Comparison of ENCODE assay signal across 21 cellular contexts in genomic region chr16:57385083-57385482, GRCh38. TPM values are rescaled to one million over a fixed set of nuclear protein-coding genes. Genes with fewer than 3 reads are reported as not detected.
A peak's percentile ranks its signal among the peaks of the same experiment; 100 is the strongest.
DNase-seq lines count a peak whose midpoint lies in the region; ATAC-seq and FAIRE-seq lines count a peak whose summit lies in the region.
"Had no signal": no experiment of that assay in that cellular context is flagged by ENCODE, and none has a peak within 500 bp of the region (broad histone marks: within the 10 kb centered on the region; RNA-seq: fewer than 3 reads in every experiment).

No MANE protein-coding gene starts in this region.

- intact Hi-C loops in dendritic cell treated with granulocyte-macrophage colony-stimulating factor and Interleukin-4, amounts not matched to agents 40 ng/mL and 50 ng/mL, for 4 days (cut with micrococcal nuclease): no loop called here

- peaks cover 9% of the 10 kb centered on the region for H3K27me3 Mint-ChIP-seq in activated naive CD8-positive, alpha-beta T cell treated with anti-CD3 and anti-CD28 coated beads, Interleukin-2, amount 50 U/mL, for 24 hours
- no peaks in the 10 kb centered on the region for H3K27me3 Mint-ChIP-seq in activated naive CD8-positive, alpha-beta T cell treated with anti-CD3 and anti-CD28 coated beads for 36 hours
- peaks cover 32% of the 10 kb centered on the region for H3K27me3 Mint-ChIP-seq in dendritic cell treated with granulocyte-macrophage colony-stimulating factor and Interleukin-4, amounts not matched to agents 40 ng/mL and 50 ng/mL, for 4 days

- H3K18ac ChIP-seq in trophoblast cell (ENCODE audit: low read length): no peak overlapping the region

- no peak overlapping the region for H3K4me3 ChIP-seq in BLaER1 treated with 17β-estradiol and CSF1 and Interleukin-3, amounts not matched to agents 10 nM and 100 nM
- H3K4me3 ChIP-seq in trophoblast cell (ENCODE audit: low read depth, low read length) (no peak overlapping the region), small intestine (ENCODE audit: low read depth in 1 of 2, low read length in 2 of 2) (no peak overlapping the region)
- H3K4me3 ChIP-seq: GM23248 had no signal

- H3K27ac Mint-ChIP-seq in activated naive CD8-positive, alpha-beta T cell treated with anti-CD3 and anti-CD28 coated beads, Interleukin-2, amount 50 U/mL, for 24 hours: no peak overlapping the region
- no peak overlapping the region for H3K27ac Mint-ChIP-seq in activated naive CD8-positive, alpha-beta T cell treated with anti-CD3 and anti-CD28 coated beads for 36 hours
- H3K27ac Mint-ChIP-seq in dendritic cell treated with granulocyte-macrophage colony-stimulating factor and Interleukin-4, amounts not matched to agents 40 ng/mL and 50 ng/mL, for 4 days: peak overlapping the region; percentile 31
- H3K27ac Mint-ChIP-seq: CD8-positive, alpha-beta T cell had no signal

- peak overlapping the region; percentile 63 for H2BK12ac ChIP-seq in trophoblast cell (ENCODE audit: low read length)

- peaks cover 14 to 25% (median 18%) of the 10 kb centered on the region in 11 experiments; a peak in 21 of 22 replicates for H3K27me3 ChIP-seq in BLaER1 treated with 17β-estradiol and CSF1 and Interleukin-3, amounts not matched to agents 10 nM and 100 nM
- H3K27me3 ChIP-seq in trophoblast cell (ENCODE audit: insufficient read depth, low read length) (no peaks in the 10 kb centered on the region), small intestine (ENCODE audit: control insufficient read depth in 2 of 2, insufficient read depth in 2 of 2, low read length in 2 of 2) (no peaks in the 10 kb centered on the region)

- H3K9me3 Mint-ChIP-seq in activated naive CD8-positive, alpha-beta T cell treated with anti-CD3 and anti-CD28 coated beads, Interleukin-2, amount 50 U/mL, for 24 hours: no peaks in the 10 kb centered on the region
- no peaks in the 10 kb centered on the region for H3K9me3 Mint-ChIP-seq in activated naive CD8-positive, alpha-beta T cell treated with anti-CD3 and anti-CD28 coated beads for 36 hours
- no peaks in the 10 kb centered on the region for H3K9me3 Mint-ChIP-seq in dendritic cell treated with granulocyte-macrophage colony-stimulating factor and Interleukin-4, amounts not matched to agents 40 ng/mL and 50 ng/mL, for 4 days
- H3K9me3 Mint-ChIP-seq: CD8-positive, alpha-beta T cell had no signal

- no peak overlapping the region for H2BK120ac ChIP-seq in trophoblast cell (ENCODE audit: insufficient read depth, low read length, poor library complexity)

- H3K36me3 ChIP-seq in BLaER1 treated with 17β-estradiol and CSF1 and Interleukin-3, amounts not matched to agents 10 nM and 100 nM: no peaks in the 10 kb centered on the region
- no peaks in the 10 kb centered on the region for H3K36me3 ChIP-seq in trophoblast cell (ENCODE audit: control insufficient read depth in 1 of 2, insufficient read depth in 2 of 2, low read length in 2 of 2)
- H3K36me3 ChIP-seq in small intestine (ENCODE audit: control insufficient read depth in 2 of 2, insufficient read depth in 2 of 2, low read length in 2 of 2): no peaks in the 10 kb centered on the region

- H3K4me3 Mint-ChIP-seq in activated naive CD8-positive, alpha-beta T cell treated with anti-CD3 and anti-CD28 coated beads, Interleukin-2, amount 50 U/mL, for 24 hours: no peak overlapping the region
- H3K4me3 Mint-ChIP-seq in activated naive CD8-positive, alpha-beta T cell treated with anti-CD3 and anti-CD28 coated beads for 36 hours: no peak overlapping the region
- H3K4me3 Mint-ChIP-seq in dendritic cell treated with granulocyte-macrophage colony-stimulating factor and Interleukin-4, amounts not matched to agents 40 ng/mL and 50 ng/mL, for 4 days: no peak overlapping the region
- H3K4me3 Mint-ChIP-seq: CD8-positive, alpha-beta T cell had no signal

- peak overlapping the region; percentile 64 to 96 (median 84) for H3K4me2 ChIP-seq in BLaER1 treated with 17β-estradiol and CSF1 and Interleukin-3, amounts not matched to agents 10 nM and 100 nM
- no peak overlapping the region for H3K4me2 ChIP-seq in trophoblast cell (ENCODE audit: low read length)

- H3K23ac ChIP-seq in trophoblast cell (ENCODE audit: low read length): no peak overlapping the region

- no peak overlapping the region for H4K8ac ChIP-seq in trophoblast cell (ENCODE audit: low read depth, low read length)

- H2BK5ac ChIP-seq in trophoblast cell (ENCODE audit: low read depth, low read length, poor library complexity): no peak overlapping the region

- H2AK5ac ChIP-seq in trophoblast cell (ENCODE audit: low read length): peak overlapping the region; percentile 42

- H3K4me1 Mint-ChIP-seq in activated naive CD8-positive, alpha-beta T cell treated with anti-CD3 and anti-CD28 coated beads, Interleukin-2, amount 50 U/mL, for 24 hours: peaks cover 35% of the 10 kb centered on the region
- H3K4me1 Mint-ChIP-seq in activated naive CD8-positive, alpha-beta T cell treated with anti-CD3 and anti-CD28 coated beads for 36 hours: peaks cover 15% of the 10 kb centered on the region
- H3K4me1 Mint-ChIP-seq in dendritic cell treated with granulocyte-macrophage colony-stimulating factor and Interleukin-4, amounts not matched to agents 40 ng/mL and 50 ng/mL, for 4 days (ENCODE audit: low read depth): peaks cover 46% of the 10 kb centered on the region

- peaks cover 18% of the 10 kb centered on the region for H3K79me1 ChIP-seq in trophoblast cell (ENCODE audit: low read length)

- no peaks in the 10 kb centered on the region for H3K9me3 ChIP-seq in BLaER1 treated with 17β-estradiol and CSF1 and Interleukin-3, amounts not matched to agents 10 nM and 100 nM (replicated peaks in 1 of 11)
- H3K9me3 ChIP-seq in trophoblast cell (ENCODE audit: insufficient read depth, low read depth, low read length): no peaks in the 10 kb centered on the region
- no peaks in the 10 kb centered on the region for H3K9me3 ChIP-seq in small intestine (ENCODE audit: control insufficient read depth, low read depth)

- no peak for FAIRE-seq in small intestine (lab: Jason Lieb, UNC)
- FAIRE-seq: D721Med, H54, HTR-8/SVneo had no signal

- no peaks in the 10 kb centered on the region for H3K36me3 Mint-ChIP-seq in activated naive CD8-positive, alpha-beta T cell treated with anti-CD3 and anti-CD28 coated beads, Interleukin-2, amount 50 U/mL, for 24 hours (ENCODE audit: low read depth)
- H3K36me3 Mint-ChIP-seq in activated naive CD8-positive, alpha-beta T cell treated with anti-CD3 and anti-CD28 coated beads for 36 hours: no peaks in the 10 kb centered on the region
- no peaks in the 10 kb centered on the region for H3K36me3 Mint-ChIP-seq in dendritic cell treated with granulocyte-macrophage colony-stimulating factor and Interleukin-4, amounts not matched to agents 40 ng/mL and 50 ng/mL, for 4 days (ENCODE audit: low read depth)
- H3K36me3 Mint-ChIP-seq: CD8-positive, alpha-beta T cell had no signal

- H4K20me1 ChIP-seq in BLaER1 treated with 17β-estradiol and CSF1 and Interleukin-3, amounts not matched to agents 10 nM and 100 nM: peaks cover 0 to 9% (median 0%) of the 10 kb centered on the region in 11 experiments; a peak in 3 of 22 replicates

- DNase-seq in activated naive CD8-positive, alpha-beta T cell treated with anti-CD3 and anti-CD28 coated beads, Interleukin-2, amount 50 U/mL, for 24 hours: no peak
- no peak for DNase-seq in activated naive CD8-positive, alpha-beta T cell treated with anti-CD3 and anti-CD28 coated beads for 36 hours
- DNase-seq in trophoblast cell (no peak), small intestine (no peak)
- DNase-seq: AML-193; CD8-positive, alpha-beta T cell; COR-L47; DMS153; DMS79 treated with DMSO at 0.1 percent for 48 hours; GDM1; GM23248 had no signal

- no CpG with 5 or more reads among the region's 5 CpGs for WGBS in trophoblast cell (ENCODE audit: extremely low coverage, insufficient coverage, insufficient read length)
- WGBS in small intestine, 3 donors: 84 to 91% (median 90%) methylated on average over 5 of the region's 5 CpGs

- no peaks in the 10 kb centered on the region for H3K79me2 ChIP-seq in trophoblast cell (ENCODE audit: control insufficient read depth, insufficient read depth, low read length, poor library complexity)

- H3K27ac ChIP-seq in BLaER1 treated with 17β-estradiol and CSF1 and Interleukin-3, amounts not matched to agents 10 nM and 100 nM: no peak overlapping the region
- H3K27ac ChIP-seq in trophoblast cell (ENCODE audit: low read depth, low read length) (no peak overlapping the region), small intestine (ENCODE audit: low read depth in 1 of 2, low read length in 1 of 2) (no peak overlapping the region)
- H3K27ac ChIP-seq: 22Rv1, C4-2B, GM23248 had no signal

- H3K14ac ChIP-seq in trophoblast cell (ENCODE audit: low read length): no peak overlapping the region

- H3K9ac ChIP-seq in BLaER1 treated with 17β-estradiol and CSF1 and Interleukin-3, amounts not matched to agents 10 nM and 100 nM: no peak overlapping the region
- no peak overlapping the region for H3K9ac ChIP-seq in trophoblast cell (ENCODE audit: low read length)
- H3K9ac ChIP-seq: GM23248 had no signal

- no peak overlapping the region for H3K4ac ChIP-seq in trophoblast cell (ENCODE audit: low read depth, low read length)

- H2AFZ ChIP-seq in trophoblast cell (ENCODE audit: insufficient read depth, low read length, poor library complexity): no peak overlapping the region
- H2AFZ ChIP-seq: GM23248 had no signal

- H4K12ac ChIP-seq in trophoblast cell (ENCODE audit: low read depth, low read length): no peak overlapping the region

- peaks cover 37 to 77% (median 67%) of the 10 kb centered on the region in 10 experiments for H3K4me1 ChIP-seq in BLaER1 treated with 17β-estradiol and CSF1 and Interleukin-3, amounts not matched to agents 10 nM and 100 nM
- H3K4me1 ChIP-seq in trophoblast cell (ENCODE audit: control insufficient read depth in 1 of 2, insufficient read depth in 2 of 2, low read length in 2 of 2): peaks cover 18% of the 10 kb centered on the region in 2 experiments
- H3K4me1 ChIP-seq in small intestine (ENCODE audit: control insufficient read depth in 2 of 2, insufficient read depth in 1 of 2, low read depth in 1 of 2, low read length in 1 of 2): peaks cover 2 to 5% of the 10 kb centered on the region in 2 donors

- ATAC-seq in activated naive CD8-positive, alpha-beta T cell treated with anti-CD3 and anti-CD28 coated beads, Interleukin-2, amount 50 U/mL, for 24 hours: peak; percentile 4
- no peak for ATAC-seq in GM19023 (IDR thresholded peaks at IDR 0.05; ENCODE audit: unreplicated experiment)
- ATAC-seq in GM19463 (IDR thresholded peaks at IDR 0.05; ENCODE audit: unreplicated experiment): no peak
- ATAC-seq: CD8-positive, alpha-beta T cell; HCT116 had no signal

- H4K91ac ChIP-seq in trophoblast cell (ENCODE audit: low read depth, low read length): peak overlapping the region; percentile 26

RNA-seq across cellular contexts. Expression of gene CX3CL1, which starts 12.8 kb away (rescaled TPM):
- under 1 TPM in 1 of 2 experiments, not detected in 1; 0.14 TPM for total RNA-seq in activated naive CD8-positive, alpha-beta T cell treated with anti-CD3 and anti-CD28 coated beads for 36 hours
- polyA plus RNA-seq in trophoblast cell (2013): 3.5 TPM in 2 replicates
- 10 to 100 TPM in 1 of 3 donors, under 1 TPM in 2; 0.67 to 18.6 (median 0.81) TPM for polyA plus RNA-seq in small intestine
- total RNA-seq: CD8-positive, alpha-beta T cell; GM23248 had no signal
- polyA plus RNA-seq: GM23248 had no signal

RNA-seq across cellular contexts. Expression of gene CCL17, which starts 19.5 kb away (rescaled TPM):
- total RNA-seq in activated naive CD8-positive, alpha-beta T cell treated with anti-CD3 and anti-CD28 coated beads for 36 hours: not detected
- polyA plus RNA-seq in trophoblast cell (2013): not detected in 2 replicates
- under 1 TPM in 1 of 3 donors, not detected in 2; 0.45 TPM for polyA plus RNA-seq in small intestine
- total RNA-seq: CD8-positive, alpha-beta T cell; GM23248 had no signal
- polyA plus RNA-seq: GM23248 had no signal

RNA-seq across cellular contexts. Expression of gene CCL22, which starts 26.5 kb away (rescaled TPM):
- total RNA-seq in activated naive CD8-positive, alpha-beta T cell treated with anti-CD3 and anti-CD28 coated beads for 36 hours: 10 to 100 TPM; 12.4 to 12.7 TPM
- 0.03 TPM in 2 replicates for polyA plus RNA-seq in trophoblast cell (2013)
- polyA plus RNA-seq in small intestine: under 1 TPM in 1 of 3 donors, not detected in 2; 0.16 TPM
- total RNA-seq: CD8-positive, alpha-beta T cell; GM23248 had no signal
